In the genomic region with DNA sequence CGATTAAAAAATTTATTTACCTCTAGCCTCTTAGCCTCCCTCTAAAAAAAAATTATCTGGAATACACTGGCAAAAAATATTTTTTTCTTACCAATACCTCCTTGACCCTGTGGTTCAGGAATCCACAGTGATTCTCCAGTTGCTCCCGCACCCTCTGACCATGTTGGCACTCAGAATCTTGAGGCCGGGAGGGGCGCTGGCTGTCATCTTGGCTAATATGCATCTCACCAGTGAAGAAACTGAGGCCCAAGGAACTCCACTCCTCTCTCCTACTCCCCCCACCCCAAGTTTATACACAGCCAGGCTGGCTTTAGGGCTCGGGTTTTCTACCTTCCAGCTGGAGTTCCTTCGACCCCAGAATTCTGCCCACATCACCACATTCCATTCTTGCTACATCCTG, we compare ENCODE assay signal across 24 cellular contexts.
"Had no signal": no experiment of that assay in that cellular context is flagged by ENCODE, and none has a peak within 500 bp of the region (broad histone marks: within the 10 kb centered on the region; RNA-seq: fewer than 3 reads in every experiment).

No MANE protein-coding gene starts in this region.

- H3K4me3 Mint-ChIP-seq: activated CD8-positive, alpha-beta T cell treated with anti-CD3 and anti-CD28 coated beads, Interleukin-2, amount 10 ng/mL, durations not matched to agents 7 days and 5 days; activated naive CD4-positive, alpha-beta T cell treated with anti-CD3 and anti-CD28 coated beads, Interleukin-2, amount 50 U/mL, for 24 hours had no signal

- H3K9me3 Mint-ChIP-seq: activated naive CD4-positive, alpha-beta T cell treated with anti-CD3 and anti-CD28 coated beads, Interleukin-2, amount 50 U/mL, for 24 hours had no signal

- ATAC-seq: activated CD4-positive, CD25-positive, alpha-beta regulatory T cell treated with anti-CD3 and anti-CD28 coated beads, Interleukin-2, amount 50 U/mL, for 24 hours; activated CD8-positive, alpha-beta T cell treated with anti-CD3 and anti-CD28 coated beads, Interleukin-2, amount 10 ng/mL, durations not matched to agents 7 days and 5 days; body of pancreas had no signal

- H3K27ac ChIP-seq: body of pancreas had no signal

- FAIRE-seq: bronchial epithelial cell had no signal

- H3K4me1 Mint-ChIP-seq: activated naive CD4-positive, alpha-beta T cell treated with anti-CD3 and anti-CD28 coated beads, Interleukin-2, amount 50 U/mL, for 24 hours had no signal

- DNase-seq: activated CD4-positive, alpha-beta T cell treated with anti-CD3 and anti-CD28 coated beads for 4 hours; activated CD4-positive, alpha-beta T cell treated with anti-CD3 and anti-CD28 coated beads, Interleukin-2, amount 50 U/mL, for 4 hours; activated CD8-positive, alpha-beta memory T cell treated with anti-CD3 and anti-CD28 coated beads, Interleukin-2, amount 50 U/mL, for 48 hours; activated CD8-positive, alpha-beta T cell treated with anti-CD3 and anti-CD28 coated beads, Interleukin-2, amount 10 ng/mL, durations not matched to agents 7 days and 5 days; activated naive CD4-positive, alpha-beta T cell; activated T-cell treated with anti-CD3 and anti-CD28 coated beads, Interleukin-2, amount 50 U/mL, for 1 hour; aorta; body of pancreas; central memory CD4-positive, alpha-beta T cell; Kasumi-1; KBM-7; NCI-H1048; NCI-H1417; NCI-H1930; NCI-H2171; NCI-H345; NCI-H510A; NCI-H526 treated with DMSO at 0.1 percent for 48 hours; NCI-H82; SIG-M5; T-helper 1 cell had no signal

- H3K36me3 Mint-ChIP-seq: activated naive CD4-positive, alpha-beta T cell treated with anti-CD3 and anti-CD28 coated beads, Interleukin-2, amount 50 U/mL, for 24 hours had no signal

- H3K27me3 ChIP-seq: body of pancreas had no signal

- H3K27ac Mint-ChIP-seq: activated CD8-positive, alpha-beta T cell treated with anti-CD3 and anti-CD28 coated beads, Interleukin-2, amount 10 ng/mL, durations not matched to agents 7 days and 5 days; activated naive CD4-positive, alpha-beta T cell treated with anti-CD3 and anti-CD28 coated beads, Interleukin-2, amount 50 U/mL, for 24 hours had no signal

- H3K9me3 ChIP-seq: body of pancreas had no signal

- H3K4me3 ChIP-seq: body of pancreas had no signal
